Comparison of ENCODE assay signal across 1 cellular context in the genomic region with DNA sequence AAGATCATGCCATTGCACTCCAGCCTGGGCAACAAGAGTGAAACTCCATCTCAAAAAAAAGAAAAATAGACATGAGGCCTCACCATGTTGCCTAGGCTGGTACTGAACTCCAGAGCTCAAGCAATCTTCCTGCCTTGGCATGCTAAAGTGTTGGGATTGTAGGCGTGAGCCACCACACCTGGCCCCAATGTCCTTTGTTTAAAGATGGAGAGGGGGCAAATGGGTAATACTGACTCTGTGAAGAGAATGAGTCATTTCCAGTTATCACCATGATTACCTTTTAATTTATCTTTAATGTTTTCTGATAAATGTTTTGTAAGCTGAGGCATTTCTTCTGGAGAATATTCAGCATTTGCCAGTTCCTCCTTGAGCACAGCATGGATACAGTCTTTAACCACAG.
TF ChIP-seq lines count a peak whose summit lies in the region.

No MANE protein-coding gene starts in this region.

TF ChIP-seq in IMR-90, 13 proteins besides CTCF, POLR2A, EP300 and RAD21:
- no peak for TF ChIP-seq MXI1 (IDR thresholded peaks at IDR 0.05; ENCODE audit: borderline replicate concordance, low read depth, low read length)
- no peak for TF ChIP-seq MAFK (IDR thresholded peaks at IDR 0.05; ENCODE audit: low read depth, low read length)
- no peak for TF ChIP-seq RCOR1 (IDR thresholded peaks at IDR 0.05; ENCODE audit: insufficient replicate concordance, low read length)
- TF ChIP-seq FOS (IDR thresholded peaks at IDR 0.05; ENCODE audit: low read depth, low read length): no peak
- no peak for TF ChIP-seq BHLHE40 (IDR thresholded peaks at IDR 0.05; ENCODE audit: low read depth, low read length)
- TF ChIP-seq, protein P1, sequence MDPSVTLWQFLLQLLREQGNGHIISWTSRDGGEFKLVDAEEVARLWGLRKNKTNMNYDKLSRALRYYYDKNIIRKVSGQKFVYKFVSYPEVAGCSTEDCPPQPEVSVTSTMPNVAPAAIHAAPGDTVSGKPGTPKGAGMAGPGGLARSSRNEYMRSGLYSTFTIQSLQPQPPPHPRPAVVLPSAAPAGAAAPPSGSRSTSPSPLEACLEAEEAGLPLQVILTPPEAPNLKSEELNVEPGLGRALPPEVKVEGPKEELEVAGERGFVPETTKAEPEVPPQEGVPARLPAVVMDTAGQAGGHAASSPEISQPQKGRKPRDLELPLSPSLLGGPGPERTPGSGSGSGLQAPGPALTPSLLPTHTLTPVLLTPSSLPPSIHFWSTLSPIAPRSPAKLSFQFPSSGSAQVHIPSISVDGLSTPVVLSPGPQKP (IDR thresholded peaks at IDR 0.05; ENCODE audit: borderline replicate concordance, low read depth, low read length): no peak
TF ChIP-seq in IMR-90: peak in this region for 0.
